ENCODE assay signal across 1 cellular context in genomic region chr19:15251749-15252397, GRCh38.
TF ChIP-seq lines count a peak whose summit lies in the region.

No MANE protein-coding gene starts in this region.

TF ChIP-seq in HEK293, 187 proteins besides CTCF, POLR2A, EP300 and RAD21 (continued from another document and continues in another):
- TF ChIP-seq, protein P1, sequence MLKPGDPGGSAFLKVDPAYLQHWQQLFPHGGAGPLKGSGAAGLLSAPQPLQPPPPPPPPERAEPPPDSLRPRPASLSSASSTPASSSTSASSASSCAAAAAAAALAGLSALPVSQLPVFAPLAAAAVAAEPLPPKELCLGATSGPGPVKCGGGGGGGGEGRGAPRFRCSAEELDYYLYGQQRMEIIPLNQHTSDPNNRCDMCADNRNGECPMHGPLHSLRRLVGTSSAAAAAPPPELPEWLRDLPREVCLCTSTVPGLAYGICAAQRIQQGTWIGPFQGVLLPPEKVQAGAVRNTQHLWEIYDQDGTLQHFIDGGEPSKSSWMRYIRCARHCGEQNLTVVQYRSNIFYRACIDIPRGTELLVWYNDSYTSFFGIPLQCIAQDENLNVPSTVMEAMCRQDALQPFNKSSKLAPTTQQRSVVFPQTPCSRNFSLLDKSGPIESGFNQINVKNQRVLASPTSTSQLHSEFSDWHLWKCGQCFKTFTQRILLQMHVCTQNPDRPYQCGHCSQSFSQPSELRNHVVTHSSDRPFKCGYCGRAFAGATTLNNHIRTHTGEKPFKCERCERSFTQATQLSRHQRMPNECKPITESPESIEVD (tag by site-specific recombination; IDR thresholded peaks at IDR 0.05): peak; percentile 86
- TF ChIP-seq ZFP69B (tag by site-specific recombination; IDR thresholded peaks at IDR 0.05): no peak
- no peak for TF ChIP-seq YY1 (tag by site-specific recombination; IDR thresholded peaks at IDR 0.05)
- TF ChIP-seq, protein P2, sequence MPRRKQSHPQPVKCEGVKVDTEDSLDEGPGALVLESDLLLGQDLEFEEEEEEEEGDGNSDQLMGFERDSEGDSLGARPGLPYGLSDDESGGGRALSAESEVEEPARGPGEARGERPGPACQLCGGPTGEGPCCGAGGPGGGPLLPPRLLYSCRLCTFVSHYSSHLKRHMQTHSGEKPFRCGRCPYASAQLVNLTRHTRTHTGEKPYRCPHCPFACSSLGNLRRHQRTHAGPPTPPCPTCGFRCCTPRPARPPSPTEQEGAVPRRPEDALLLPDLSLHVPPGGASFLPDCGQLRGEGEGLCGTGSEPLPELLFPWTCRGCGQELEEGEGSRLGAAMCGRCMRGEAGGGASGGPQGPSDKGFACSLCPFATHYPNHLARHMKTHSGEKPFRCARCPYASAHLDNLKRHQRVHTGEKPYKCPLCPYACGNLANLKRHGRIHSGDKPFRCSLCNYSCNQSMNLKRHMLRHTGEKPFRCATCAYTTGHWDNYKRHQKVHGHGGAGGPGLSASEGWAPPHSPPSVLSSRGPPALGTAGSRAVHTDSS (tag by site-specific recombination; IDR thresholded peaks at IDR 0.05): no peak
- TF ChIP-seq GFI1B (tag by site-specific recombination; IDR thresholded peaks at IDR 0.05): peak; percentile 72
- no peak for TF ChIP-seq ZNF121 (tag by site-specific recombination; IDR thresholded peaks at IDR 0.05)
- TF ChIP-seq KLF16 (tag by site-specific recombination; IDR thresholded peaks at IDR 0.05): no peak
- no peak for TF ChIP-seq ZBTB21 (tag by site-specific recombination; IDR thresholded peaks at IDR 0.05)
- TF ChIP-seq ZNF610 (tag by site-specific recombination; IDR thresholded peaks at IDR 0.05; ENCODE audit: borderline replicate concordance): 0 out of 2 replicates have a peak, but pooled peaks have one; percentile 72
- TF ChIP-seq ZNF837 (tag by site-specific recombination; IDR thresholded peaks at IDR 0.05): no peak
- TF ChIP-seq SP7 (tag by site-specific recombination; IDR thresholded peaks at IDR 0.05): peak; percentile 56
- TF ChIP-seq ZNF621 (tag by site-specific recombination; IDR thresholded peaks at IDR 0.05): no peak
- TF ChIP-seq ZIC2 (tag by site-specific recombination; IDR thresholded peaks at IDR 0.05): peak; percentile 84
- no peak for TF ChIP-seq ZNF157 (tag by site-specific recombination; IDR thresholded peaks at IDR 0.05)
- 0 out of 2 replicates have a peak, but pooled peaks have one; percentile 37 for TF ChIP-seq ZEB2 (tag by site-specific recombination; IDR thresholded peaks at IDR 0.05)
- TF ChIP-seq ZNF239 (tag by site-specific recombination; IDR thresholded peaks at IDR 0.05): no peak
- no peak for TF ChIP-seq ZNF24 (tag by site-specific recombination; IDR thresholded peaks at IDR 0.05)
- TF ChIP-seq ZNF677 (tag by site-specific recombination; IDR thresholded peaks at IDR 0.05): no peak
- TF ChIP-seq ZNF10 (tag by site-specific recombination; IDR thresholded peaks at IDR 0.05): no peak
- 0 out of 2 replicates have a peak, but pooled peaks have one; percentile 15 for TF ChIP-seq ZNF394 (tag by site-specific recombination; IDR thresholded peaks at IDR 0.05; ENCODE audit: borderline replicate concordance)
- no peak for TF ChIP-seq ZNF488 (tag by site-specific recombination; IDR thresholded peaks at IDR 0.05)
- TF ChIP-seq AEBP2 (tag by site-specific recombination; IDR thresholded peaks at IDR 0.05; ENCODE audit: borderline replicate concordance): no peak
- TF ChIP-seq SP2 (tag by site-specific recombination; IDR thresholded peaks at IDR 0.05): no peak; the same call in 1 of the 2 replicates
- TF ChIP-seq HOXD13 (CRISPR knock-in tag; IDR thresholded peaks at IDR 0.05; ENCODE audit: borderline replicate concordance): no peak
- no peak for TF ChIP-seq ZNF670 (tag by site-specific recombination; IDR thresholded peaks at IDR 0.05; ENCODE audit: low read depth)
- TF ChIP-seq ZBTB1 (tag by site-specific recombination; IDR thresholded peaks at IDR 0.05): no peak
- TF ChIP-seq ZNF514 (tag by site-specific recombination; IDR thresholded peaks at IDR 0.05): no peak
- no peak for TF ChIP-seq ZNF274 (IDR thresholded peaks at IDR 0.05; ENCODE audit: low read length)
- no peak for TF ChIP-seq ZNF274 (tag by site-specific recombination; IDR thresholded peaks at IDR 0.05; ENCODE audit: borderline replicate concordance)
- TF ChIP-seq ZNF624 (tag by site-specific recombination; IDR thresholded peaks at IDR 0.05): no peak
- TF ChIP-seq ZNF423 (tag by site-specific recombination; IDR thresholded peaks at IDR 0.05): no peak
- no peak for TF ChIP-seq MYNN (tag by site-specific recombination; IDR thresholded peaks at IDR 0.05; ENCODE audit: borderline replicate concordance)
- TF ChIP-seq ZNF843 (tag by site-specific recombination; IDR thresholded peaks at IDR 0.05): no peak
- TF ChIP-seq MEIS1 (CRISPR knock-in tag; IDR thresholded peaks at IDR 0.05; ENCODE audit: borderline replicate concordance): no peak
- no peak for TF ChIP-seq ZNF776 (tag by site-specific recombination; IDR thresholded peaks at IDR 0.05; ENCODE audit: borderline replicate concordance)
- TF ChIP-seq, protein P3, sequence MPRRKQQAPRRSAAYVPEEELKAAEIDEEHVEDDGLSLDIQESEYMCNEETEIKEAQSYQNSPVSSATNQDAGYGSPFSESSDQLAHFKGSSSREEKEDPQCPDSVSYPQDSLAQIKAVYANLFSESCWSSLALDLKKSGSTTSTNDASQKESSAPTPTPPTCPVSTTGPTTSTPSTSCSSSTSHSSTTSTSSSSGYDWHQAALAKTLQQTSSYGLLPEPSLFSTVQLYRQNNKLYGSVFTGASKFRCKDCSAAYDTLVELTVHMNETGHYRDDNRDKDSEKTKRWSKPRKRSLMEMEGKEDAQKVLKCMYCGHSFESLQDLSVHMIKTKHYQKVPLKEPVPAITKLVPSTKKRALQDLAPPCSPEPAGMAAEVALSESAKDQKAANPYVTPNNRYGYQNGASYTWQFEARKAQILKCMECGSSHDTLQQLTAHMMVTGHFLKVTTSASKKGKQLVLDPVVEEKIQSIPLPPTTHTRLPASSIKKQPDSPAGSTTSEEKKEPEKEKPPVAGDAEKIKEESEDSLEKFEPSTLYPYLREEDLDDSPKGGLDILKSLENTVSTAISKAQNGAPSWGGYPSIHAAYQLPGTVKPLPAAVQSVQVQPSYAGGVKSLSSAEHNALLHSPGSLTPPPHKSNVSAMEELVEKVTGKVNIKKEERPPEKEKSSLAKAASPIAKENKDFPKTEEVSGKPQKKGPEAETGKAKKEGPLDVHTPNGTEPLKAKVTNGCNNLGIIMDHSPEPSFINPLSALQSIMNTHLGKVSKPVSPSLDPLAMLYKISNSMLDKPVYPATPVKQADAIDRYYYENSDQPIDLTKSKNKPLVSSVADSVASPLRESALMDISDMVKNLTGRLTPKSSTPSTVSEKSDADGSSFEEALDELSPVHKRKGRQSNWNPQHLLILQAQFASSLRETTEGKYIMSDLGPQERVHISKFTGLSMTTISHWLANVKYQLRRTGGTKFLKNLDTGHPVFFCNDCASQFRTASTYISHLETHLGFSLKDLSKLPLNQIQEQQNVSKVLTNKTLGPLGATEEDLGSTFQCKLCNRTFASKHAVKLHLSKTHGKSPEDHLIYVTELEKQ (tag by site-specific recombination; IDR thresholded peaks at IDR 0.05; ENCODE audit: borderline replicate concordance): no peak
- no peak for TF ChIP-seq FEZF1 (tag by site-specific recombination; IDR thresholded peaks at IDR 0.05)
- TF ChIP-seq ZNF366 (tag by site-specific recombination; conservative IDR thresholded peaks at IDR 0.05): no peak
- TF ChIP-seq ZNF580 (tag by site-specific recombination; IDR thresholded peaks at IDR 0.05): no peak
- TF ChIP-seq, protein P4, sequence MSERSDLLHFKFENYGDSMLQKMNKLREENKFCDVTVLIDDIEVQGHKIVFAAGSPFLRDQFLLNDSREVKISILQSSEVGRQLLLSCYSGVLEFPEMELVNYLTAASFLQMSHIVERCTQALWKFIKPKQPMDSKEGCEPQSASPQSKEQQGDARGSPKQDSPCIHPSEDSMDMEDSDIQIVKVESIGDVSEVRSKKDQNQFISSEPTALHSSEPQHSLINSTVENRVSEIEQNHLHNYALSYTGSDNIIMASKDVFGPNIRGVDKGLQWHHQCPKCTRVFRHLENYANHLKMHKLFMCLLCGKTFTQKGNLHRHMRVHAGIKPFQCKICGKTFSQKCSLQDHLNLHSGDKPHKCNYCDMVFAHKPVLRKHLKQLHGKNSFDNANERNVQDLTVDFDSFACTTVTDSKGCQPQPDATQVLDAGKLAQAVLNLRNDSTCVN (tag by site-specific recombination; optimal IDR thresholded peaks at IDR 0.05): peak; percentile 8
- TF ChIP-seq ZNF48 (tag by site-specific recombination; IDR thresholded peaks at IDR 0.05): no peak
- TF ChIP-seq INSM2 (tag by site-specific recombination; IDR thresholded peaks at IDR 0.05): no peak
- no peak for TF ChIP-seq ZNF571 (tag by site-specific recombination; IDR thresholded peaks at IDR 0.05)
- TF ChIP-seq ZNF555 (tag by site-specific recombination; conservative IDR thresholded peaks at IDR 0.05): no peak
- no peak for TF ChIP-seq ZNF391 (tag by site-specific recombination; IDR thresholded peaks at IDR 0.05; ENCODE audit: borderline replicate concordance, low read depth)
- TF ChIP-seq SP3 (tag by site-specific recombination; IDR thresholded peaks at IDR 0.05): no peak
- no peak for TF ChIP-seq ZNF521 (tag by site-specific recombination; IDR thresholded peaks at IDR 0.05)
- TF ChIP-seq SALL2 (tag by site-specific recombination; IDR thresholded peaks at IDR 0.05; ENCODE audit: borderline replicate concordance): no peak
- no peak for TF ChIP-seq ZNF221 (tag by site-specific recombination; IDR thresholded peaks at IDR 0.05; ENCODE audit: borderline replicate concordance)
- no peak for TF ChIP-seq ZNF112 (tag by site-specific recombination; IDR thresholded peaks at IDR 0.05)
- TF ChIP-seq PATZ1 (tag by site-specific recombination; IDR thresholded peaks at IDR 0.05): peak; percentile 48
- 0 out of 2 replicates have a peak, but pooled peaks have one; percentile 14 for TF ChIP-seq ZNF600 (tag by site-specific recombination; IDR thresholded peaks at IDR 0.05)
- peak; percentile 48; the same call in 1 of the 2 replicates for TF ChIP-seq ZBTB8A (tag by site-specific recombination; IDR thresholded peaks at IDR 0.05)
- no peak for TF ChIP-seq ZNF214 (tag by site-specific recombination; IDR thresholded peaks at IDR 0.05; ENCODE audit: borderline replicate concordance)
- no peak for TF ChIP-seq ZNF354C (tag by site-specific recombination; IDR thresholded peaks at IDR 0.05; ENCODE audit: borderline replicate concordance, low read depth)
- 0 out of 2 replicates have a peak, but pooled peaks have one; percentile 37 for TF ChIP-seq ZFHX2 (tag by site-specific recombination; conservative IDR thresholded peaks at IDR 0.05)
- TF ChIP-seq ZNF792 (tag by site-specific recombination; IDR thresholded peaks at IDR 0.05): no peak
- no peak for TF ChIP-seq ZBTB7A (tag by site-specific recombination; IDR thresholded peaks at IDR 0.05; ENCODE audit: low read depth)
- 0 out of 2 replicates have a peak, but pooled peaks have one; percentile 15 for TF ChIP-seq IKZF3 (tag by site-specific recombination; IDR thresholded peaks at IDR 0.05)
